8 cellular contexts compared by ENCODE assay signal in genomic region chr17:82097919-82098168, GRCh38. TPM values are rescaled to one million over a fixed set of nuclear protein-coding genes. Genes with fewer than 3 reads are reported as not detected.
A peak's percentile ranks its signal among the peaks of the same experiment; 100 is the strongest.
DNase-seq lines count a peak whose midpoint lies in the region; ATAC-seq and TF ChIP-seq lines count a peak whose summit lies in the region.

No MANE protein-coding gene starts in this region.

- H3K27me3 ChIP-seq in OCI-LY3 (ENCODE audit: low read depth, low read length) (no peaks in the 10 kb centered on the region), esophagus muscularis mucosa (no peaks in the 10 kb centered on the region)

- no peak for TF ChIP-seq EP300 in esophagus muscularis mucosa (IDR thresholded peaks at IDR 0.05)

- peaks cover 26% of the 10 kb centered on the region for H4K20me1 ChIP-seq in OCI-LY3 (ENCODE audit: insufficient read depth, low read length)

- TF ChIP-seq POLR2A in esophagus muscularis mucosa (IDR thresholded peaks at IDR 0.05; ENCODE audit: low read depth) = no peak

- H3K4me1 ChIP-seq in OCI-LY3 (ENCODE audit: low read length) (peaks cover 30% of the 10 kb centered on the region), esophagus muscularis mucosa (peaks cover 33 to 60% (median 52%) of the 10 kb centered on the region in 4 donors)

- peak overlapping the region; percentile 99 for H3K9ac ChIP-seq in OCI-LY3 (ENCODE audit: low read length)

- H3K79me2 ChIP-seq in OCI-LY3 (ENCODE audit: low read length) = peaks cover 65% of the 10 kb centered on the region

- peak overlapping the region; percentile 83 for H3K27ac ChIP-seq in OCI-LY3 (ENCODE audit: low read length)
- H3K27ac ChIP-seq in esophagus muscularis mucosa (replicated peaks in 1 of 4) = peak overlapping the region; percentile 88 to 99 (median 95)

- peak overlapping the region; percentile 97 for H3K4me3 ChIP-seq in OCI-LY3 (ENCODE audit: low read length)
- H3K4me3 ChIP-seq in esophagus muscularis mucosa = peak overlapping the region; percentile 74 to 92 (median 84)
- H3K4me3 ChIP-seq in skeletal muscle cell (ENCODE audit: low read depth, low read length) = peak overlapping the region; percentile 83

- intact Hi-C loops in esophagus muscularis mucosa (cut with DNase I) = loop anchor here (5.0 kb wide), 1 partner anchor 66 kb away; the partner anchor contains the start of gene RAC3

- ATAC-seq in GM21447 (IDR thresholded peaks at IDR 0.05; ENCODE audit: unreplicated experiment) = peak; percentile 2

- no CpG with 5 or more reads among the region's 36 CpGs for WGBS in esophagus muscularis mucosa

- peaks cover 41% of the 10 kb centered on the region for H3K36me3 ChIP-seq in OCI-LY3 (replicated peaks; ENCODE audit: low read depth, low read length)
- peaks cover 15 to 38% (median 33%) of the 10 kb centered on the region in 4 donors for H3K36me3 ChIP-seq in esophagus muscularis mucosa

- DNase-seq in esophagus muscularis mucosa (ENCODE audit: extremely low spot score) = no peak
- no peak for DNase-seq in skeletal muscle cell (ENCODE audit: low read depth)
- DNase-seq in activated gamma-delta T cell (lab: John Stamatoyannopoulos, UW) = no peak
- no peak for DNase-seq in A172 (ENCODE audit: low spot score)
- DNase-seq in DMS79 treated with DMSO at 0.1 percent for 48 hours (lab: John Stamatoyannopoulos, UW) = no peak
- no peak for DNase-seq in EL

- no peak overlapping the region for H2AFZ ChIP-seq in OCI-LY3 (ENCODE audit: low read depth, low read length)

- peak overlapping the region; percentile 80 for H3K4me2 ChIP-seq in OCI-LY3 (ENCODE audit: low read length)

- no peaks in the 10 kb centered on the region for H3K9me3 ChIP-seq in OCI-LY3 (ENCODE audit: insufficient read depth, low read length)
- H3K9me3 ChIP-seq in esophagus muscularis mucosa = no peaks in the 10 kb centered on the region

- TF ChIP-seq CTCF in OCI-LY3 (IDR thresholded peaks at IDR 0.05; ENCODE audit: low read depth, low read length) = no peak
- no peak for TF ChIP-seq CTCF in esophagus muscularis mucosa (IDR thresholded peaks at IDR 0.05)

RNA-seq across cellular contexts. Expression of gene FASN, which starts 0.2 kb away (rescaled TPM):
- 10 to 100 TPM; 30.3 to 63.6 (median 44.8) TPM for total RNA-seq in esophagus muscularis mucosa
- 89.9 and 133 TPM in 2 replicates for total RNA-seq in A172 (2014; rRNA removed; shearing (Covaris generic))

RNA-seq across cellular contexts. Expression of gene DUS1L, which starts 32.2 kb away (rescaled TPM):
- 10 to 100 TPM; 42.2 to 77.1 (median 52.6) TPM for total RNA-seq in esophagus muscularis mucosa
- 107 and 165 TPM in 2 replicates for total RNA-seq in A172 (2014; rRNA removed; shearing (Covaris generic))

RNA-seq across cellular contexts. Expression of gene GPS1, which starts 46.1 kb away (rescaled TPM):
- total RNA-seq in esophagus muscularis mucosa = 100 to 1,000 TPM in 2 of 4 donors, 10 to 100 TPM in 2; 64.4 to 108 (median 85.4) TPM
- 185 and 187 TPM in 2 replicates for total RNA-seq in A172 (2014; rRNA removed; shearing (Covaris generic))

RNA-seq across cellular contexts. Expression of gene RFNG, which starts 46.2 kb away (rescaled TPM):
- total RNA-seq in esophagus muscularis mucosa = 10 to 100 TPM; 32.4 to 54.8 (median 42.5) TPM
- 42.8 and 50.1 TPM in 2 replicates for total RNA-seq in A172 (2014; rRNA removed; shearing (Covaris generic))
